Comparison of ENCODE assay signal across 1 cellular context in genomic region chr1:25553749-25554425, GRCh38.
TF ChIP-seq lines count a peak whose summit lies in the region.

No MANE protein-coding gene starts in this region.

TF ChIP-seq in K562, 482 proteins besides CTCF, POLR2A, EP300 and RAD21:
- TF ChIP-seq DPF2 (IDR thresholded peaks at IDR 0.05): peak; percentile 35; the same call in 1 of the 2 replicates
- TF ChIP-seq MAFG (tag; conservative IDR thresholded peaks at IDR 0.05): 0 out of 2 replicates have a peak, but pooled peaks have one; percentile 41
- peak; percentile 41; the same call in 1 of the 2 replicates for TF ChIP-seq C11orf30 (IDR thresholded peaks at IDR 0.05; ENCODE audit: low read depth)
- TF ChIP-seq TFE3 (CRISPR knock-in tag; IDR thresholded peaks at IDR 0.05): no peak
- peak in 1 of 3 experiments; percentile 53 for TF ChIP-seq YY1 (IDR thresholded peaks at IDR 0.05; ENCODE audit: borderline replicate concordance in 1 of 3, control insufficient read depth in 1 of 3, extremely low read depth in 1 of 3, insufficient read depth in 3 of 3, insufficient read length in 1 of 3, insufficient replicate concordance in 2 of 3, low read depth in 1 of 3, low read length in 2 of 3)
- no peak for TF ChIP-seq MECOM (CRISPR knock-in tag; IDR thresholded peaks at IDR 0.05)
- TF ChIP-seq ZNF592 (IDR thresholded peaks at IDR 0.05): 0 out of 2 replicates have a peak, but pooled peaks have one; percentile 38
- peak; percentile 77 for TF ChIP-seq NFIC (IDR thresholded peaks at IDR 0.05)
- TF ChIP-seq RAD51 (IDR thresholded peaks at IDR 0.05; ENCODE audit: borderline replicate concordance, low read depth): no peak
- peak; percentile 37; the same call in 1 of the 2 replicates for TF ChIP-seq ZBTB7A (IDR thresholded peaks at IDR 0.05; ENCODE audit: borderline replicate concordance, control insufficient read depth, low read depth, low read length)
- TF ChIP-seq VEZF1 (CRISPR knock-in tag; IDR thresholded peaks at IDR 0.05): peak; percentile 29; the same call in 1 of the 2 replicates
- TF ChIP-seq NFRKB (IDR thresholded peaks at IDR 0.05; ENCODE audit: low read depth): 0 out of 2 replicates have a peak, but pooled peaks have one; percentile 35
- no peak for TF ChIP-seq ZNF586 (CRISPR knock-in tag; conservative IDR thresholded peaks at IDR 0.05)
- TF ChIP-seq ZNF316 (IDR thresholded peaks at IDR 0.05): peak; percentile 53
- TF ChIP-seq PRDM10 (IDR thresholded peaks at IDR 0.05; ENCODE audit: partially characterized antibody): peak; percentile 87
